ENCODE assay signal across 14 cellular contexts in genomic region chr4:181827246-181827645, GRCh38.
A peak's percentile ranks its signal among the peaks of the same experiment; 100 is the strongest.
DNase-seq lines count a peak whose midpoint lies in the region; ATAC-seq and TF ChIP-seq lines count a peak whose summit lies in the region.
"Had no signal": no experiment of that assay in that cellular context is flagged by ENCODE, and none has a peak within 500 bp of the region (broad histone marks: within the 10 kb centered on the region; RNA-seq: fewer than 3 reads in every experiment).

No MANE protein-coding gene starts in this region.

- no peak overlapping the region for H2BK5ac ChIP-seq in H9 (ENCODE audit: insufficient read length, low read length)

- H3K27ac Mint-ChIP-seq in GM23338 (no peak overlapping the region), glutamatergic neuron (ENCODE audit: unreplicated experiment) (peak overlapping the region; percentile 54), progenitor cell of endocrine pancreas (no peak overlapping the region), H9 (peak overlapping the region in 1 of 3 experiments; percentile 74; a peak in 1 of 7 replicates)
- H3K27ac Mint-ChIP-seq: B cell; CD8-positive, alpha-beta T cell; IgD-negative memory B cell had no signal

- no peaks in the 10 kb centered on the region for H3K9me2 ChIP-seq in GM23338 (ENCODE audit: insufficient read depth)
- no peaks in the 10 kb centered on the region for H3K9me2 ChIP-seq in MM.1S (replicated peaks; ENCODE audit: insufficient read depth, low read length)

- H3K9me3 Mint-ChIP-seq in GM23338 (no peaks in the 10 kb centered on the region), glutamatergic neuron (ENCODE audit: unreplicated experiment) (peaks cover 4% of the 10 kb centered on the region), progenitor cell of endocrine pancreas (ENCODE audit: low read depth) (no peaks in the 10 kb centered on the region), H9 (no peaks in the 10 kb centered on the region)

- H3K4me3 ChIP-seq in GM23338 (no peak overlapping the region), MM.1S (ENCODE audit: low read length) (peak overlapping the region; percentile 5; the same call in 1 of the 2 replicates)
- H3K4me3 ChIP-seq: BLaER1 treated with 17β-estradiol and CSF1 and Interleukin-3, amounts not matched to agents 10 nM and 100 nM; GM12878 had no signal

- no CpG with 5 or more reads among the region's 9 CpGs for WGBS in H9 (ENCODE audit: extremely low coverage, insufficient read length, low lambda C conversion rate)

- H3K79me2 ChIP-seq in GM23338 (replicated peaks; ENCODE audit: insufficient read depth) (no peaks in the 10 kb centered on the region), MM.1S (ENCODE audit: low read length) (no peaks in the 10 kb centered on the region), H9 (ENCODE audit: insufficient read depth, low read length) (no peaks in the 10 kb centered on the region)

- H2BK20ac ChIP-seq in H9 (ENCODE audit: low read depth, low read length, poor library complexity, severe bottlenecking) = no peak overlapping the region

- H3K27me3 ChIP-seq in GM23338 (ENCODE audit: insufficient read depth) (no peaks in the 10 kb centered on the region), MM.1S (replicated peaks; ENCODE audit: insufficient read depth, low read length) (no peaks in the 10 kb centered on the region), H9 (ENCODE audit: insufficient read depth, low read length) (no peaks in the 10 kb centered on the region)
- H3K27me3 ChIP-seq: BLaER1 treated with 17β-estradiol and CSF1 and Interleukin-3, amounts not matched to agents 10 nM and 100 nM had no signal

- H3K9ac ChIP-seq in MM.1S (ENCODE audit: low read length) (peak overlapping the region; percentile 7; the same call in 1 of the 2 replicates), H9 (ENCODE audit: extremely low read depth, insufficient read length, low read length) (no peak overlapping the region)
- H3K9ac ChIP-seq: BLaER1 treated with 17β-estradiol and CSF1 and Interleukin-3, amounts not matched to agents 10 nM and 100 nM had no signal

- H3K4me1 Mint-ChIP-seq in GM23338 (peaks cover 28% of the 10 kb centered on the region), glutamatergic neuron (ENCODE audit: low read depth, unreplicated experiment) (peaks cover 14% of the 10 kb centered on the region), progenitor cell of endocrine pancreas (ENCODE audit: low read depth) (peaks cover 17% of the 10 kb centered on the region), H9 (peaks cover 28 to 32% of the 10 kb centered on the region in 2 experiments)
- H3K4me1 Mint-ChIP-seq: B cell, IgD-negative memory B cell had no signal

- no peak overlapping the region for H4K8ac ChIP-seq in H9 (replicated peaks; ENCODE audit: insufficient read length, low read depth, low read length)

- no peak overlapping the region for H2BK12ac ChIP-seq in H9 (ENCODE audit: insufficient read length, low read depth, low read length)

- ATAC-seq in GM23338 = peak; percentile 21; the same call in 1 of the 3 replicates
- ATAC-seq: CD8-positive, alpha-beta T cell; GM12878 had no signal

- H3K4me2 ChIP-seq in GM23338 (no peak overlapping the region), MM.1S (ENCODE audit: low read depth, low read length) (peak overlapping the region; percentile 36), H9 (ENCODE audit: insufficient read depth, insufficient read length, low read length) (no peak overlapping the region)
- H3K4me2 ChIP-seq: BLaER1 treated with 17β-estradiol and CSF1 and Interleukin-3, amounts not matched to agents 10 nM and 100 nM had no signal

- H3K4ac ChIP-seq in H9 (ENCODE audit: low read depth, low read length) = no peak overlapping the region

- H3K36me3 ChIP-seq in GM23338 (ENCODE audit: insufficient read depth) (no peaks in the 10 kb centered on the region), MM.1S (replicated peaks; ENCODE audit: insufficient read depth, low read length) (no peaks in the 10 kb centered on the region)
- H3K36me3 ChIP-seq: BLaER1 treated with 17β-estradiol and CSF1 and Interleukin-3, amounts not matched to agents 10 nM and 100 nM had no signal

- no peaks in the 10 kb centered on the region for H3K79me1 ChIP-seq in H9 (ENCODE audit: insufficient read depth, low read depth, low read length, poor library complexity, severe bottlenecking)

- H3K18ac ChIP-seq in H9 (ENCODE audit: insufficient read length, low read depth, low read length) = no peak overlapping the region

- no peak for TF ChIP-seq CTCF in GM23338 (conservative IDR thresholded peaks at IDR 0.05; ENCODE audit: low read depth in 2 of 2)
- no peak for TF ChIP-seq CTCF in MM.1S (IDR thresholded peaks at IDR 0.05; ENCODE audit: low read length)
- TF ChIP-seq CTCF in glutamatergic neuron (IDR thresholded peaks at IDR 0.05; ENCODE audit: partially characterized antibody, unreplicated experiment) = no peak
- TF ChIP-seq CTCF in progenitor cell of endocrine pancreas (IDR thresholded peaks at IDR 0.05; ENCODE audit: unreplicated experiment) = no peak
- TF ChIP-seq CTCF in H9 (conservative IDR thresholded peaks at IDR 0.05) = no peak

- no peak overlapping the region for H4K91ac ChIP-seq in H9 (ENCODE audit: insufficient read length, low read depth, low read length)

- H3K56ac ChIP-seq in H9 (ENCODE audit: insufficient read length, low read depth, low read length) = no peak overlapping the region

- no peak for DNase-seq in GM23338 (ENCODE audit: low spot score)
- DNase-seq in MM.1S = peak; percentile 67
- no peak for DNase-seq in glutamatergic neuron
- no peak for DNase-seq in progenitor cell of endocrine pancreas (ENCODE audit: low spot score, unreplicated experiment)
- no peak for DNase-seq in H9
- DNase-seq in GF-D8 (lab: John Stamatoyannopoulos, UW) = no peak
- DNase-seq: Calu3; CD8-positive, alpha-beta T cell; DMS79 treated with DMSO at 0.1 percent for 48 hours; HCEC 1CT had no signal

- H3K4me1 ChIP-seq in GM23338 (ENCODE audit: insufficient read depth) (peaks cover 16% of the 10 kb centered on the region), MM.1S (ENCODE audit: low read length) (peaks cover 35% of the 10 kb centered on the region), H9 (ENCODE audit: insufficient read depth, low read length) (peaks cover 2% of the 10 kb centered on the region; the same call in 1 of the 2 replicates)
- H3K4me1 ChIP-seq: BLaER1 treated with 17β-estradiol and CSF1 and Interleukin-3, amounts not matched to agents 10 nM and 100 nM had no signal

- H3K9me3 ChIP-seq in MM.1S (replicated peaks; ENCODE audit: insufficient read depth, low read length) = no peaks in the 10 kb centered on the region
- no peaks in the 10 kb centered on the region for H3K9me3 ChIP-seq in H9 (ENCODE audit: control insufficient read depth, low read depth, low read length)
- H3K9me3 ChIP-seq: BLaER1 treated with 17β-estradiol and CSF1 and Interleukin-3, amounts not matched to agents 10 nM and 100 nM had no signal

- no peak overlapping the region for H4K5ac ChIP-seq in H9 (ENCODE audit: insufficient read length, low read depth, low read length)

- H3K4me3 Mint-ChIP-seq in GM23338 (no peak overlapping the region), glutamatergic neuron (ENCODE audit: unreplicated experiment) (no peak overlapping the region), progenitor cell of endocrine pancreas (ENCODE audit: low read depth) (peak overlapping the region; percentile 32), H9 (no peak overlapping the region)
- H3K4me3 Mint-ChIP-seq: B cell; CD8-positive, alpha-beta T cell; IgD-negative memory B cell had no signal

- H3K14ac ChIP-seq in H9 (ENCODE audit: insufficient read depth, low read length) = no peak overlapping the region

- no peaks in the 10 kb centered on the region for H3K36me3 Mint-ChIP-seq in GM23338 (ENCODE audit: low read depth)
- no peaks in the 10 kb centered on the region for H3K36me3 Mint-ChIP-seq in glutamatergic neuron (ENCODE audit: unreplicated experiment)
- no peaks in the 10 kb centered on the region for H3K36me3 Mint-ChIP-seq in progenitor cell of endocrine pancreas (ENCODE audit: insufficient read depth)
- no peaks in the 10 kb centered on the region for H3K36me3 Mint-ChIP-seq in H9 (ENCODE audit: insufficient read depth in 1 of 3, low read depth in 3 of 3)
- H3K36me3 Mint-ChIP-seq: CD8-positive, alpha-beta T cell; IgD-negative memory B cell had no signal

- H4K20me1 ChIP-seq in GM23338 (replicated peaks; ENCODE audit: insufficient read depth) (no peaks in the 10 kb centered on the region), MM.1S (ENCODE audit: insufficient read depth, low read length) (no peaks in the 10 kb centered on the region), H9 (ENCODE audit: control insufficient read depth, insufficient read depth, insufficient read length) (no peaks in the 10 kb centered on the region)
- H4K20me1 ChIP-seq: BLaER1 treated with 17β-estradiol and CSF1 and Interleukin-3, amounts not matched to agents 10 nM and 100 nM had no signal

- H2BK15ac ChIP-seq in H9 (ENCODE audit: low read depth, low read length) = no peak overlapping the region

- no peak overlapping the region for H2BK120ac ChIP-seq in H9 (ENCODE audit: low read depth, low read length, poor library complexity, severe bottlenecking)

- no peak overlapping the region for H3K23ac ChIP-seq in H9 (ENCODE audit: insufficient read length, low read depth, low read length)

- H3F3A ChIP-seq in GM23338 (replicated peaks; ENCODE audit: low read depth) (no peaks in the 10 kb centered on the region), MM.1S (ENCODE audit: insufficient read depth, low read length) (peaks cover 7% of the 10 kb centered on the region)

- H3K27me3 Mint-ChIP-seq in GM23338 (ENCODE audit: insufficient read depth, low read depth, poor library complexity) (no peaks in the 10 kb centered on the region), glutamatergic neuron (ENCODE audit: unreplicated experiment) (peaks cover 7% of the 10 kb centered on the region), progenitor cell of endocrine pancreas (peaks cover 47% of the 10 kb centered on the region), H9 (ENCODE audit: low read depth) (no peaks in the 10 kb centered on the region)
- H3K27me3 Mint-ChIP-seq: B cell, IgD-negative memory B cell had no signal

- H2AK5ac ChIP-seq in H9 (ENCODE audit: insufficient read length, low read length) = no peak overlapping the region

- no peak overlapping the region for H3K27ac ChIP-seq in GM23338 (ENCODE audit: low read depth)
- peak overlapping the region; percentile 21; the same call in 1 of the 2 replicates for H3K27ac ChIP-seq in MM.1S (ENCODE audit: low read length)
- H3K27ac ChIP-seq in H9 (ENCODE audit: insufficient read length, low read depth, low read length) = no peak overlapping the region
- H3K27ac ChIP-seq: BLaER1 treated with 17β-estradiol and CSF1 and Interleukin-3, amounts not matched to agents 10 nM and 100 nM had no signal

- no peak overlapping the region for H3T11ph ChIP-seq in H9 (ENCODE audit: low read length)

- H2AFZ ChIP-seq in GM23338 (peak overlapping the region; percentile 4; the same call in 1 of the 2 replicates), MM.1S (ENCODE audit: low read length) (peak overlapping the region; percentile 51), H9 (ENCODE audit: low read length) (no peak overlapping the region)

- no peaks in the 10 kb centered on the region for H3K23me2 ChIP-seq in H9 (ENCODE audit: insufficient read length, low read depth, low read length, poor library complexity, severe bottlenecking)

TF ChIP-seq in GM23338, 12 proteins besides CTCF, POLR2A, EP300 and RAD21 (continues in another document):
- TF ChIP-seq ZNF331 (CRISPR knock-in tag; IDR thresholded peaks at IDR 0.05; ENCODE audit: low read depth) (no peak), EZH2phosphoT487 (IDR thresholded peaks at IDR 0.05; ENCODE audit: unreplicated experiment) (no peak)
